6 cellular contexts compared by ENCODE assay signal in genomic region chr14:104943216-104944015, GRCh38. TPM values are rescaled to one million over a fixed set of nuclear protein-coding genes. Genes with fewer than 3 reads are reported as not detected.
"Had no signal": no experiment of that assay in that cellular context is flagged by ENCODE, and none has a peak within 500 bp of the region (broad histone marks: within the 10 kb centered on the region; RNA-seq: fewer than 3 reads in every experiment).

No MANE protein-coding gene starts in this region.

RNA-seq across cellular contexts. Expression of gene PLD4, which starts 18.7 kb away (rescaled TPM):
- total RNA-seq: HepG2, IMR-90, NCI-H460, PC-9, RPMI7951, SK-MEL-5 had no signal
- polyA plus RNA-seq: HepG2 had no signal
